Comparison of ENCODE assay signal across 21 cellular contexts in the genomic region with DNA sequence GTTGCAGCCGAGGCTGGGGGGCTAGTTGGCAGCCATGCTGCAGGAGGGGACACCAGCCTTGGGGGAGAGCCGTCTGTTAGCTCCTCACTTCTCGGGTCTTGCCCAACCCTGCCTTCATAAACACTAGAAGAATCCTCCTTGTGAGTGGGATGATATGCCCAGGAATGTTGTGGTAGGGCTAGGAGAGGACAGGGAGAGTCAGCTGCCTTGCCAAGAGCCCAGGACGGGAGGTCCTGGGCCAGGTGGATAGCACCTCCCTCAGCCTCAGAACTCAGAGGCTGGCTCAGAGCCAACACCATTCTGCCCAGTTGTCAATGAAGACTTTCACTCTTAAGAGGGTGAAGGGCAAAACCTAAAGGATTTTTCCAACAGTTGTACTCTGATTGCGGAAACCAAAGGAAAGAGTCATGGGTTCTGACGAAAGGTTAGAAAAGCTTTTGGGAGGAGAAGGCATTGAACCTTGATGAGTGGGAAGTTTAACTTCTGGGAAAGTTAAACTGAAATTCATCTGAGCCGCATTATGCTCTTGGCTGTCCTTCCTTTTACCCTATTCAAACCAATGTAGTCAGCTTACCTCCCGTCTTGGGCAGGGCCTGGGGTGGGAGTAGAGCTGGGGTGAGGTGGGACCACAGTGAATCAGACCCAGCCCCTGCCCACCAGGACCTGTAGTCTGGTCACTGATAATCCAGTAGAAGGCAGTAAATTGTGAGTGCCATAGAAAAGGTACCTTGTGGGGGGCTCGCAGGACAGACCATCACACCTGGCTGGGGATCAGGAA.
DNase-seq lines count a peak whose midpoint lies in the region; ATAC-seq, FAIRE-seq and TF ChIP-seq lines count a peak whose summit lies in the region.
"Had no signal": no experiment of that assay in that cellular context is flagged by ENCODE, and none has a peak within 500 bp of the region (broad histone marks: within the 10 kb centered on the region; RNA-seq: fewer than 3 reads in every experiment).

No MANE protein-coding gene starts in this region.

- no peak overlapping the region for H3K27ac ChIP-seq in K562 (ENCODE audit: extremely low read depth, low read depth, low read length)
- no peak overlapping the region for H3K27ac ChIP-seq in tibial artery
- H3K27ac ChIP-seq in GM23338 (ENCODE audit: low read depth) = no peak overlapping the region
- H3K27ac ChIP-seq: PC-9, right atrium auricular region had no signal

- TF ChIP-seq EP300 in K562 (IDR thresholded peaks at IDR 0.05; ENCODE audit: low read length) = no peak

- TF ChIP-seq CTCF in K562 (IDR thresholded peaks at IDR 0.05 in 2 of 3, conservative IDR thresholded peaks at IDR 0.05 in 1 of 3; ENCODE audit: insufficient read depth in 2 of 3, low read depth in 1 of 3, low read length in 3 of 3) (no peak), nephron progenitor cell (IDR thresholded peaks at IDR 0.05) (no peak), tibial artery (IDR thresholded peaks at IDR 0.05) (no peak), GM23338 (conservative IDR thresholded peaks at IDR 0.05; ENCODE audit: low read depth in 2 of 2) (no peak)

- no peak for TF ChIP-seq RAD21 in K562 (CRISPR knock-in tag; conservative IDR thresholded peaks at IDR 0.05 in 1 of 2, IDR thresholded peaks at IDR 0.05 in 1 of 2)

- no TSS peak for BruUV-seq in K562 (replicated peaks; lab: Mats Ljungman, UMichigan)

- H3K36me3 Mint-ChIP-seq in nephron progenitor cell (ENCODE audit: low read depth) = no peaks in the 10 kb centered on the region
- no peaks in the 10 kb centered on the region for H3K36me3 Mint-ChIP-seq in GM23338 (ENCODE audit: low read depth)

- H3K27me3 ChIP-seq in K562 (ENCODE audit: control insufficient read depth in 2 of 2, insufficient read depth in 2 of 2, low read length in 2 of 2) (peaks cover 10 to 43% of the 10 kb centered on the region in 2 experiments; a peak in 4 of 5 replicates), tibial artery (peaks cover 0 to 11% of the 10 kb centered on the region in 2 donors), GM23338 (ENCODE audit: insufficient read depth) (peaks cover 15% of the 10 kb centered on the region; the same call in 1 of the 2 replicates)
- H3K27me3 ChIP-seq: right atrium auricular region had no signal

- H3K9me1 ChIP-seq in K562 (ENCODE audit: control insufficient read depth, insufficient read depth, low read length) = no peaks in the 10 kb centered on the region

- H3K4me1 ChIP-seq in K562 (replicated peaks in 1 of 2; ENCODE audit: control insufficient read depth in 2 of 2, insufficient read depth in 2 of 2, low read length in 2 of 2) (peaks cover 4 to 8% of the 10 kb centered on the region in 2 experiments; a peak in 2 of 5 replicates), tibial artery (peaks cover 0 to 21% (median 7%) of the 10 kb centered on the region in 4 donors), GM23338 (ENCODE audit: insufficient read depth) (no peaks in the 10 kb centered on the region; the same call in 1 of the 2 replicates)

- H3K9me3 ChIP-seq in K562 (replicated peaks; ENCODE audit: control insufficient read depth, insufficient read depth, low read depth, low read length) (no peaks in the 10 kb centered on the region), tibial artery (no peaks in the 10 kb centered on the region)
- H3K9me3 ChIP-seq: right atrium auricular region had no signal

- POLR2A ChIA-PET in K562 (lab: Yijun Ruan, JAX) = no interaction called here

- intact Hi-C loops in left cardiac atrium (cut with DNase I) = no loop called here
- intact Hi-C loops in Right ventricle myocardium superior (cut with DNase I) = no loop called here
- intact Hi-C loops in K562 (cut with micrococcal nuclease) = no loop called here
- intact Hi-C loops in tibial artery (cut with DNase I; ENCODE audit: low total_unique reads) = no loop called here

- in situ Hi-C loops in K562 (cut with MboI) = no loop called here

- TF ChIP-seq POLR2A in K562 (conservative IDR thresholded peaks at IDR 0.05) = no peak

- H3K36me3 ChIP-seq in K562 (ENCODE audit: control insufficient read depth, insufficient read depth, low read length) (no peaks in the 10 kb centered on the region), tibial artery (no peaks in the 10 kb centered on the region), GM23338 (ENCODE audit: insufficient read depth) (no peaks in the 10 kb centered on the region)
- H3K36me3 ChIP-seq: right atrium auricular region had no signal

- ATAC-seq in left cardiac atrium (peak in 1 of 2 donors; percentile 48), Right ventricle myocardium superior (ENCODE audit: poor library complexity) (no peak), K562 (no peak), GM23338 (no peak)

- H3K27me3 Mint-ChIP-seq in nephron progenitor cell (ENCODE audit: low read depth, poor library complexity) (peaks cover 19% of the 10 kb centered on the region), GM23338 (ENCODE audit: insufficient read depth, low read depth, poor library complexity) (peaks cover 7% of the 10 kb centered on the region)

- no peak overlapping the region for H2AFZ ChIP-seq in K562 (ENCODE audit: low read depth, low read length)
- no peak overlapping the region for H2AFZ ChIP-seq in GM23338

- 8% methylated on average over 9 of the region's 9 CpGs for WGBS in K562 (ENCODE audit: insufficient coverage, low coverage, missing lambda C conversion rate)

- H3K4me2 ChIP-seq in K562 (ENCODE audit: insufficient read depth, low read length) = no peak overlapping the region
- no peak overlapping the region for H3K4me2 ChIP-seq in GM23338

- H3K4me3 Mint-ChIP-seq in nephron progenitor cell = peak overlapping the region; percentile 80
- no peak overlapping the region; the same call in 2 of the 3 replicates for H3K4me3 Mint-ChIP-seq in GM23338
- H3K4me3 Mint-ChIP-seq: HFFc6 had no signal

- H3K4me1 Mint-ChIP-seq in nephron progenitor cell = peaks cover 59% of the 10 kb centered on the region
- peaks cover 13% of the 10 kb centered on the region for H3K4me1 Mint-ChIP-seq in GM23338

- no peak overlapping the region for H3K4me3 ChIP-seq in K562
- no peak overlapping the region for H3K4me3 ChIP-seq in tibial artery
- no peak overlapping the region for H3K4me3 ChIP-seq in GM23338
- H3K4me3 ChIP-seq: right atrium auricular region had no signal

- H3K27ac Mint-ChIP-seq in nephron progenitor cell (no peak overlapping the region), GM23338 (no peak overlapping the region)
- H3K27ac Mint-ChIP-seq: HFFc6 had no signal

- no peaks in the 10 kb centered on the region for H3F3A ChIP-seq in GM23338 (replicated peaks; ENCODE audit: low read depth)

- no peaks in the 10 kb centered on the region for H3K79me2 ChIP-seq in K562 (ENCODE audit: control insufficient read depth, insufficient read depth, low read length)
- H3K79me2 ChIP-seq in GM23338 (replicated peaks; ENCODE audit: insufficient read depth) = no peaks in the 10 kb centered on the region

- no peaks in the 10 kb centered on the region for H3K9me3 Mint-ChIP-seq in nephron progenitor cell
- H3K9me3 Mint-ChIP-seq in GM23338 = no peaks in the 10 kb centered on the region
- H3K9me3 Mint-ChIP-seq: HFFc6 had no signal

- no peaks in the 10 kb centered on the region for H3K9me2 ChIP-seq in GM23338 (ENCODE audit: insufficient read depth)

- H4K20me1 ChIP-seq in K562 (replicated peaks; ENCODE audit: control insufficient read depth, insufficient read depth, low read length) (0 out of 2 replicates have a peak, but pooled peaks cover 5% of the 10 kb centered on the region), GM23338 (replicated peaks; ENCODE audit: insufficient read depth) (no peaks in the 10 kb centered on the region)

- DNase-seq in left cardiac atrium (peak; percentile 29), Right ventricle myocardium superior (no peak), K562 (ENCODE audit: extremely low read depth in 1 of 4, low spot score in 3 of 4) (no peak), nephron progenitor cell (no peak), urothelium cell line (ENCODE audit: low spot score) (peak; percentile 21), NCI-H345 treated with DMSO at 0.1 percent for 48 hours (lab: John Stamatoyannopoulos, UW; ENCODE audit: unreplicated experiment) (no peak), tibial artery (no peak), GM23338 (ENCODE audit: low spot score) (no peak)
- DNase-seq: activated CD4-positive, alpha-beta T cell treated with anti-CD3 and anti-CD28 coated beads for 4 hours; activated effector memory CD4-positive, alpha-beta T cell treated with Interleukin-2 at 50 U/mL for 16 hours; amniotic stem cell; DMS53; HFFc6; NCI-H1694; NCI-H2171 treated with DMSO at 0.1 percent for 48 hours; NCI-H774; PC-9; SHP77 treated with DMSO at 0.1 percent for 48 hours; stimulated activated CD4-positive, alpha-beta T cell treated with anti-CD3 and anti-CD28 coated beads, Interleukin-4, amount 100 ng/mL, for 4 hours; SW 1271 had no signal

- no peak overlapping the region for H3K9ac ChIP-seq in K562 (ENCODE audit: insufficient read depth in 1 of 2, low read depth in 2 of 2, low read length in 2 of 2)

- CTCF ChIA-PET in K562 (lab: Yijun Ruan, JAX; ENCODE audit: low intra/inter-chr PET ratio) = no interaction called here

- FAIRE-seq in K562 (lab: Jason Lieb, UNC) (no peak), urothelium cell line (lab: Jason Lieb, UNC) (no peak)

TF ChIP-seq in K562, 482 proteins besides CTCF, POLR2A, EP300 and RAD21 (continues in another document):
- TF ChIP-seq ETV6 (IDR thresholded peaks at IDR 0.05; ENCODE audit: borderline replicate concordance in 1 of 2, low read depth in 2 of 2, low read length in 1 of 2) = no peak
- no peak for TF ChIP-seq ETV6 (CRISPR knock-in tag; IDR thresholded peaks at IDR 0.05; ENCODE audit: borderline replicate concordance)

TF ChIP-seq in GM23338, 12 proteins besides CTCF, POLR2A, EP300 and RAD21 (continues in another document):
- TF ChIP-seq CREB1 (CRISPR knock-in tag; IDR thresholded peaks at IDR 0.05; ENCODE audit: low read depth) (no peak), STAT1 (IDR thresholded peaks at IDR 0.05; ENCODE audit: unreplicated experiment) (no peak)

Comparison
In these comparisons a context has a peak if more than half of its experiments do, and no peak if none do; other contexts are left out.
1. DNase-seq: peak in left cardiac atrium (single experiment) and urothelium cell line (single experiment); none in Right ventricle myocardium superior (single experiment), K562 (0 of 4), nephron progenitor cell (single experiment), NCI-H345 treated with DMSO at 0.1 percent for 48 hours (single experiment), tibial artery (0 of 2) and GM23338 (single experiment).